ENCODE assay signal across 11 cellular contexts in the genomic region with DNA sequence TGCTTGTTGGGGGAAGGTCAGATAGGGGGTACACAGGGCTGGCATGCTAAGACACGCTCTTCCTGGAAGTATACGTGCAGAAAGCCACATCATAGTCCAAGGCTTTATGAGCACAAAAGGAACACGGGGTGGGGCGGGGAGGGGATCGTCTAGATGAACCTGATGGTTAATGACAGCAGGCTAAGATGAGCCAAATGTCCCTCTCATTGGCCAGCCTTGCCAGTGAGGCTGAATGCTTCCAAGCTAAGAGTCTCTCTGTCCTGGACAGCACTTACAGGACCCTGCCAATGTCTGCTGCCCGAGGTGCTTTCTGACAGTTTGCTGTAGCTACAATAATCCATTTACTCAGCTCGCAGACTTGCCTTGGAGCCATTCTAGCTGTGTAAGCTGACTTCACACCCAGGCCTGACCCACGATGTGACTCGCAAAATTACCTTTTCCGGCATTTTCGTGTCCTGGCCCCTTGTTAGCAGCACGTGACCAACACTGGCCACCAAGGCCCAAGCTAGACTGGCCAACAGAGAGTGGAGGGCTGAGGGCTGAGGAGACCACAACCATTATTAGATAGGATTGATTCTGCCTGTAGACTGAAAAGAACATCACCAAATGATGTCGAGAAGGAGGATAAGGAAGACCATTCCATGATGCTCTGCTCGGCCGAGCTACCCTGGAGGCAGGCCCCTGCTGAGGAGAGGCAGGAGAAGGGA.
DNase-seq lines count a peak whose midpoint lies in the region; ATAC-seq lines count a peak whose summit lies in the region.
"Had no signal": no experiment of that assay in that cellular context is flagged by ENCODE, and none has a peak within 500 bp of the region (broad histone marks: within the 10 kb centered on the region; RNA-seq: fewer than 3 reads in every experiment).

No MANE protein-coding gene starts in this region.

- peaks cover 15% of the 10 kb centered on the region for H3K4me1 ChIP-seq in effector memory CD4-positive, alpha-beta T cell (ENCODE audit: control insufficient read depth, insufficient read depth, low read length, poor library complexity, severe bottlenecking)

- H3K4me3 Mint-ChIP-seq in activated T-cell treated with anti-CD3 and anti-CD28 coated beads, Interleukin-2, amount 50 U/mL, for 4 hours: no peak overlapping the region
- H3K4me3 Mint-ChIP-seq in activated CD8-positive, alpha-beta T cell treated with anti-CD3 and anti-CD28 coated beads, Interleukin-2, amount 10 ng/mL, durations not matched to agents 7 days and 5 days: no peak overlapping the region
- H3K4me3 Mint-ChIP-seq in stimulated activated effector memory CD8-positive, alpha-beta T cell treated with anti-CD3 and anti-CD28 coated beads, Interleukin-12 subunit alpha, Interleukin-12 subunit beta, amount 100 ng/mL, for 72 hours: no peak overlapping the region
- H3K4me3 Mint-ChIP-seq: natural killer cell had no signal

- peak; percentile 25 to 47 for ATAC-seq in activated T-cell treated with anti-CD3 and anti-CD28 coated beads, Interleukin-2, amount 50 U/mL, for 4 hours
- ATAC-seq in activated CD8-positive, alpha-beta T cell treated with anti-CD3 and anti-CD28 coated beads, Interleukin-2, amount 10 ng/mL, durations not matched to agents 7 days and 5 days: peak; percentile 28
- peak; percentile 9 for ATAC-seq in stimulated activated effector memory CD8-positive, alpha-beta T cell treated with anti-CD3 and anti-CD28 coated beads, Interleukin-12 subunit alpha, Interleukin-12 subunit beta, amount 100 ng/mL, for 72 hours
- ATAC-seq in GM21526 (IDR thresholded peaks at IDR 0.05; ENCODE audit: low FRiP score, unreplicated experiment) (no peak), GM18517 (IDR thresholded peaks at IDR 0.05; ENCODE audit: unreplicated experiment) (no peak)

- no peak overlapping the region for H3K27ac ChIP-seq in effector memory CD4-positive, alpha-beta T cell (ENCODE audit: insufficient read depth, low read length, poor library complexity, severe bottlenecking)
- H3K27ac ChIP-seq: vagina had no signal

- H3K27me3 Mint-ChIP-seq in activated T-cell treated with anti-CD3 and anti-CD28 coated beads, Interleukin-2, amount 50 U/mL, for 4 hours (ENCODE audit: low read depth): no peaks in the 10 kb centered on the region
- H3K27me3 Mint-ChIP-seq in activated CD8-positive, alpha-beta T cell treated with anti-CD3 and anti-CD28 coated beads, Interleukin-2, amount 10 ng/mL, durations not matched to agents 7 days and 5 days (ENCODE audit: low read depth): peaks cover 7% of the 10 kb centered on the region

- DNase-seq in activated T-cell treated with anti-CD3 and anti-CD28 coated beads, Interleukin-2, amount 50 U/mL, for 4 hours: no peak
- no peak for DNase-seq in activated T-cell treated with anti-CD3 and anti-CD28 coated beads, Interleukin-2, amount 50 U/mL, for 1 hour
- peak; percentile 45 for DNase-seq in activated CD8-positive, alpha-beta T cell treated with anti-CD3 and anti-CD28 coated beads, Interleukin-2, amount 10 ng/mL, durations not matched to agents 7 days and 5 days
- DNase-seq in glomerular visceral epithelial cell (ENCODE audit: extremely low spot score): peak; percentile 7
- DNase-seq in stimulated activated effector memory CD8-positive, alpha-beta T cell treated with anti-CD3 and anti-CD28 coated beads, Interleukin-12 subunit alpha, Interleukin-12 subunit beta, amount 100 ng/mL, for 72 hours (ENCODE audit: low spot score in 2 of 2): peak in 1 of 2 donors; percentile 46
- DNase-seq in effector memory CD4-positive, alpha-beta T cell: no peak
- DNase-seq: natural killer cell, SIG-M5 had no signal

- H3K27me3 ChIP-seq in effector memory CD4-positive, alpha-beta T cell (replicated peaks; ENCODE audit: control insufficient read depth, insufficient read depth, low read length, poor library complexity, severe bottlenecking): no peaks in the 10 kb centered on the region
- H3K27me3 ChIP-seq: vagina had no signal

- H3K9me3 ChIP-seq in effector memory CD4-positive, alpha-beta T cell (ENCODE audit: control insufficient read depth, low read length): no peaks in the 10 kb centered on the region
- H3K9me3 ChIP-seq: vagina had no signal

- H3K36me3 ChIP-seq in effector memory CD4-positive, alpha-beta T cell (ENCODE audit: control insufficient read depth, insufficient read depth, low read length): peaks cover 4% of the 10 kb centered on the region

- POLR2A ChIA-PET in activated CD8-positive, alpha-beta T cell treated with anti-CD3 and anti-CD28 coated beads, Interleukin-2, amount 10 ng/mL, durations not matched to agents 7 days and 5 days (lab: Charles Lee): interaction anchor here (0.8 to 2.1 kb wide), 3 partner anchors 9 to 262 kb away, joined by 3 to 10 read pairs (median 4); partner anchors contain the start of gene MALT1

- no peaks in the 10 kb centered on the region for H3K9me3 Mint-ChIP-seq in activated T-cell treated with anti-CD3 and anti-CD28 coated beads, Interleukin-2, amount 50 U/mL, for 4 hours
- H3K9me3 Mint-ChIP-seq in activated CD8-positive, alpha-beta T cell treated with anti-CD3 and anti-CD28 coated beads, Interleukin-2, amount 10 ng/mL, durations not matched to agents 7 days and 5 days (ENCODE audit: insufficient read depth): no peaks in the 10 kb centered on the region
- H3K9me3 Mint-ChIP-seq in stimulated activated effector memory CD8-positive, alpha-beta T cell treated with anti-CD3 and anti-CD28 coated beads, Interleukin-12 subunit alpha, Interleukin-12 subunit beta, amount 100 ng/mL, for 72 hours: no peaks in the 10 kb centered on the region
- H3K9me3 Mint-ChIP-seq: natural killer cell had no signal

- H3K27ac Mint-ChIP-seq in activated CD8-positive, alpha-beta T cell treated with anti-CD3 and anti-CD28 coated beads, Interleukin-2, amount 10 ng/mL, durations not matched to agents 7 days and 5 days: peak overlapping the region; percentile 61
- H3K27ac Mint-ChIP-seq in stimulated activated effector memory CD8-positive, alpha-beta T cell treated with anti-CD3 and anti-CD28 coated beads, Interleukin-12 subunit alpha, Interleukin-12 subunit beta, amount 100 ng/mL, for 72 hours: peak overlapping the region; percentile 43

- peaks cover under 1% of the 10 kb centered on the region for H3K36me3 Mint-ChIP-seq in activated T-cell treated with anti-CD3 and anti-CD28 coated beads, Interleukin-2, amount 50 U/mL, for 4 hours (ENCODE audit: insufficient read depth)
- peaks cover 15% of the 10 kb centered on the region for H3K36me3 Mint-ChIP-seq in activated CD8-positive, alpha-beta T cell treated with anti-CD3 and anti-CD28 coated beads, Interleukin-2, amount 10 ng/mL, durations not matched to agents 7 days and 5 days (ENCODE audit: low read depth)
- peaks cover 8% of the 10 kb centered on the region for H3K36me3 Mint-ChIP-seq in stimulated activated effector memory CD8-positive, alpha-beta T cell treated with anti-CD3 and anti-CD28 coated beads, Interleukin-12 subunit alpha, Interleukin-12 subunit beta, amount 100 ng/mL, for 72 hours

- H3K4me1 Mint-ChIP-seq in activated T-cell treated with anti-CD3 and anti-CD28 coated beads, Interleukin-2, amount 50 U/mL, for 4 hours (ENCODE audit: low read depth): peaks cover 24% of the 10 kb centered on the region
- H3K4me1 Mint-ChIP-seq in activated CD8-positive, alpha-beta T cell treated with anti-CD3 and anti-CD28 coated beads, Interleukin-2, amount 10 ng/mL, durations not matched to agents 7 days and 5 days (ENCODE audit: low read depth): peaks cover 48% of the 10 kb centered on the region
- peaks cover 8% of the 10 kb centered on the region for H3K4me1 Mint-ChIP-seq in stimulated activated effector memory CD8-positive, alpha-beta T cell treated with anti-CD3 and anti-CD28 coated beads, Interleukin-12 subunit alpha, Interleukin-12 subunit beta, amount 100 ng/mL, for 72 hours

- H3K4me3 ChIP-seq in effector memory CD4-positive, alpha-beta T cell (ENCODE audit: insufficient read depth, low read depth, low read length, poor library complexity, severe bottlenecking): no peak overlapping the region
- H3K4me3 ChIP-seq: vagina had no signal

- CTCF ChIA-PET in activated CD8-positive, alpha-beta T cell treated with anti-CD3 and anti-CD28 coated beads, Interleukin-2, amount 10 ng/mL, durations not matched to agents 7 days and 5 days (lab: Charles Lee): interaction anchor here (2.9 to 3.7 kb wide), 2 partner anchors 8 to 226 kb away, joined by 16 to 49 read pairs; no protein-coding TSS in a partner anchor

Comparison
In these comparisons a context has a peak if more than half of its experiments do, and no peak if none do; other contexts are left out.
1. ATAC-seq: peak in activated T-cell treated with anti-CD3 and anti-CD28 coated beads, Interleukin-2, amount 50 U/mL, for 4 hours (2 of 2), activated CD8-positive, alpha-beta T cell treated with anti-CD3 and anti-CD28 coated beads, Interleukin-2, amount 10 ng/mL, durations not matched to agents 7 days and 5 days (single experiment) and stimulated activated effector memory CD8-positive, alpha-beta T cell treated with anti-CD3 and anti-CD28 coated beads, Interleukin-12 subunit alpha, Interleukin-12 subunit beta, amount 100 ng/mL, for 72 hours (single experiment); none in GM21526 (single experiment) and GM18517 (single experiment).
2. DNase-seq: peak in activated CD8-positive, alpha-beta T cell treated with anti-CD3 and anti-CD28 coated beads, Interleukin-2, amount 10 ng/mL, durations not matched to agents 7 days and 5 days (single experiment) and glomerular visceral epithelial cell (single experiment); none in activated T-cell treated with anti-CD3 and anti-CD28 coated beads, Interleukin-2, amount 50 U/mL, for 4 hours (single experiment), activated T-cell treated with anti-CD3 and anti-CD28 coated beads, Interleukin-2, amount 50 U/mL, for 1 hour (single experiment) and effector memory CD4-positive, alpha-beta T cell (0 of 3).